ENCODE assay signal across 10 cellular contexts in the genomic region with DNA sequence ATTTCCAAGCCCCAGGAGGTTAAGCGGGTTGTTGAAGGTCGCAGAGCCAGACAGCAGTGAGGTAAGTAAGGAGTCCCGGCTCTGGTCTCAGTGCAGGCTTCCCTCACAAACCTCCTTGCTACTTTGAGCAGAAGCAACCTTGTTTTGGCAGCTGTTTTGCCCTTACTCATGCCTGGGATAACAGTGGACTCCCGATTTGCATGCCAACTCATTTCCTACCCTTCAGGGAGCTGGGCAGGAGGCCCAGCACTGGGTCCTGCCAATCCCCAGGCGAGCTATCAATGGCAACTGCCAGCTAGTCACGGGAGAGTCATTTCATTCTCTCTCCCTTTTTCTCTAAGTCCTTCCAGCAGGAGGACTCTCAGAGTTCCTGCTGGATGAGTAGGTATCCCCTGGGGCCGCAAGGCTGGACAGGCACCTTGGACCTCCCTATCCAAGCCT.
DNase-seq lines count a peak whose midpoint lies in the region; ATAC-seq and TF ChIP-seq lines count a peak whose summit lies in the region.
"Had no signal": no experiment of that assay in that cellular context is flagged by ENCODE, and none has a peak within 500 bp of the region (broad histone marks: within the 10 kb centered on the region; RNA-seq: fewer than 3 reads in every experiment).

No MANE protein-coding gene starts in this region.

- no peak for TF ChIP-seq RAD21 in IMR-90 (IDR thresholded peaks at IDR 0.05; ENCODE audit: low read length)

- H2BK120ac ChIP-seq in IMR-90 (ENCODE audit: low read depth, low read length) = peak overlapping the region; percentile 24; the same call in 1 of the 2 replicates

- peaks cover 0 to 5% (median 0%) of the 10 kb centered on the region in 5 experiments for H3K9me3 Mint-ChIP-seq in brain
- H3K9me3 Mint-ChIP-seq in stimulated activated naive CD8-positive, alpha-beta T cell treated with anti-CD3 and anti-CD28 coated beads, Interleukin-15, amount 100 ng/mL, for 72 hours = no peaks in the 10 kb centered on the region
- H3K9me3 Mint-ChIP-seq: T-cell had no signal

- in situ Hi-C loops in IMR-90 (cut with MboI; ENCODE audit: low sequenced_read_pairs) = no loop called here

- TF ChIP-seq POLR2A in IMR-90 (IDR thresholded peaks at IDR 0.05; ENCODE audit: low read depth, low read length) = no peak
- TF ChIP-seq POLR2A in thyroid gland (IDR thresholded peaks at IDR 0.05) = no peak

- no peak overlapping the region; the same call in 1 of the 2 replicates for H3K27ac ChIP-seq in IMR-90 (ENCODE audit: insufficient read depth, low read length)
- H3K27ac ChIP-seq in thyroid gland = peak overlapping the region; percentile 46 to 62 (median 49)

- H3K27ac Mint-ChIP-seq in brain = peak overlapping the region in 4 of 5 experiments; percentile 76 to 94 (median 90)
- H3K27ac Mint-ChIP-seq in stimulated activated naive CD8-positive, alpha-beta T cell treated with anti-CD3 and anti-CD28 coated beads, Interleukin-15, amount 100 ng/mL, for 72 hours = no peak overlapping the region
- H3K27ac Mint-ChIP-seq: T-cell had no signal

- no peak overlapping the region for H4K8ac ChIP-seq in IMR-90 (ENCODE audit: low read depth in 2 of 2, low read length in 2 of 2)

- H2AK9ac ChIP-seq in IMR-90 (replicated peaks; ENCODE audit: low read depth, low read length, poor library complexity) = peak overlapping the region; percentile 86

- no peaks in the 10 kb centered on the region for H3K36me3 ChIP-seq in IMR-90 (ENCODE audit: control insufficient read depth, insufficient read depth, low read length)
- no peaks in the 10 kb centered on the region for H3K36me3 ChIP-seq in thyroid gland

- H3K4me3 ChIP-seq in IMR-90 (ENCODE audit: insufficient read depth, low read depth, low read length) = no peak overlapping the region
- no peak overlapping the region for H3K4me3 ChIP-seq in thyroid gland (replicated peaks in 1 of 3)

- dilution Hi-C loops in IMR-90 (cut with HindIII; ENCODE audit: low sequenced_read_pairs, unreplicated experiment) = no loop called here

- no TSS peak for BruUV-seq in IMR-90 (replicated peaks; lab: Mats Ljungman, UMichigan)

- H3K56ac ChIP-seq in IMR-90 (ENCODE audit: extremely low read depth, insufficient read depth, low read length) = no peak overlapping the region

- H4K91ac ChIP-seq in IMR-90 (ENCODE audit: insufficient read depth, low read depth, low read length) = peak overlapping the region; percentile 8; the same call in 1 of the 2 replicates

- H3K27me3 ChIP-seq in IMR-90 (ENCODE audit: control insufficient read depth, insufficient read depth, low read length) (no peaks in the 10 kb centered on the region), thyroid gland (no peaks in the 10 kb centered on the region)

- DNase-seq in IMR-90 (peak; percentile 96), iPS-NIHi11 (ENCODE audit: low spot score) (peak; percentile 35), thyroid gland (peak; percentile 92 to 93), HEK293T (ENCODE audit: extremely low spot score) (no peak), GM19240 (ENCODE audit: insufficient read length, low spot score) (no peak)
- DNase-seq in stimulated activated naive CD8-positive, alpha-beta T cell treated with anti-CD3 and anti-CD28 coated beads, Interleukin-15, amount 100 ng/mL, for 72 hours = no peak
- DNase-seq: cortex of kidney, T-cell had no signal

- peak overlapping the region; percentile 70; the same call in 1 of the 2 replicates for H3K4ac ChIP-seq in IMR-90 (ENCODE audit: low read depth, low read length)

- H3K4me1 ChIP-seq in IMR-90 (ENCODE audit: control insufficient read depth, insufficient read depth, low read length) = peaks cover 16% of the 10 kb centered on the region
- H3K4me1 ChIP-seq in thyroid gland = peaks cover 15 to 32% of the 10 kb centered on the region in 2 donors

- no peaks in the 10 kb centered on the region for H3K36me3 Mint-ChIP-seq in brain
- H3K36me3 Mint-ChIP-seq: T-cell had no signal

- H4K5ac ChIP-seq in IMR-90 (ENCODE audit: low read depth, low read length) = no peak overlapping the region

- peak overlapping the region; percentile 29; the same call in 1 of the 2 replicates for H3K23ac ChIP-seq in IMR-90 (ENCODE audit: low read depth, low read length)

- peaks cover 3% of the 10 kb centered on the region; the same call in 1 of the 2 replicates for H4K20me1 ChIP-seq in IMR-90 (ENCODE audit: insufficient read depth, low read length)

- H2BK20ac ChIP-seq in IMR-90 (ENCODE audit: low read depth, low read length) = peak overlapping the region; percentile 36; the same call in 1 of the 2 replicates

- 0 out of 2 replicates have a peak overlapping the region, but pooled peaks have one; percentile 43 for H3K14ac ChIP-seq in IMR-90 (replicated peaks; ENCODE audit: low read depth, low read length)

- H3K4me1 Mint-ChIP-seq in brain = peaks cover 43% of the 10 kb centered on the region
- peaks cover 36% of the 10 kb centered on the region for H3K4me1 Mint-ChIP-seq in stimulated activated naive CD8-positive, alpha-beta T cell treated with anti-CD3 and anti-CD28 coated beads, Interleukin-15, amount 100 ng/mL, for 72 hours

- CTCF ChIA-PET in IMR-90 (lab: Yijun Ruan, JAX) = interaction anchor here (0.5 kb wide), 1 partner anchor 74 kb away, joined by 3 read pairs; no protein-coding TSS in a partner anchor
- CTCF ChIA-PET in HEK293T (lab: Yijun Ruan, JAX) = no interaction called here

- H2BK5ac ChIP-seq in IMR-90 (ENCODE audit: low read depth, low read length, poor library complexity, severe bottlenecking) = peak overlapping the region; percentile 57

- intact Hi-C loops in IMR-90 (cut with micrococcal nuclease) = loop anchor here (2.0 kb wide), 1 partner anchor 63 kb away; no protein-coding TSS in a partner anchor
- intact Hi-C loops in thyroid gland (cut with DNase I) = no loop called here

- no peak overlapping the region; the same call in 1 of the 2 replicates for H3K4me2 ChIP-seq in IMR-90 (ENCODE audit: low read depth, low read length)

- TF ChIP-seq CTCF in IMR-90 (conservative IDR thresholded peaks at IDR 0.05; ENCODE audit: low read depth, low read length) (peak; percentile 16; the same call in 1 of the 2 replicates), brain (conservative IDR thresholded peaks at IDR 0.05) (no peak), thyroid gland (IDR thresholded peaks at IDR 0.05) (peak in 3 of 6 experiments; percentile 19 to 37 (median 33))

- no peaks in the 10 kb centered on the region for H3K9me3 ChIP-seq in IMR-90 (ENCODE audit: control insufficient read depth, insufficient read depth, low read length)
- no peaks in the 10 kb centered on the region for H3K9me3 ChIP-seq in thyroid gland

- peak overlapping the region in 1 of 5 experiments; percentile 47 for H3K4me3 Mint-ChIP-seq in brain
- no peak overlapping the region for H3K4me3 Mint-ChIP-seq in stimulated activated naive CD8-positive, alpha-beta T cell treated with anti-CD3 and anti-CD28 coated beads, Interleukin-15, amount 100 ng/mL, for 72 hours
- H3K4me3 Mint-ChIP-seq: T-cell had no signal

- H3K9ac ChIP-seq in IMR-90 (ENCODE audit: low read depth, low read length) = no peak overlapping the region

- H3K27me3 Mint-ChIP-seq in brain = peaks cover 3% of the 10 kb centered on the region
- peaks cover 37% of the 10 kb centered on the region for H3K27me3 Mint-ChIP-seq in stimulated activated naive CD8-positive, alpha-beta T cell treated with anti-CD3 and anti-CD28 coated beads, Interleukin-15, amount 100 ng/mL, for 72 hours

- no peaks in the 10 kb centered on the region for H3K79me1 ChIP-seq in IMR-90 (ENCODE audit: low read depth in 1 of 2, low read length in 2 of 2)

- peak overlapping the region; percentile 25; the same call in 1 of the 2 replicates for H3K18ac ChIP-seq in IMR-90 (ENCODE audit: low read depth, low read length)

- peak; percentile 69 for ATAC-seq in IMR-90 (ENCODE audit: low read depth)
- ATAC-seq in GM18907 (IDR thresholded peaks at IDR 0.05; ENCODE audit: unreplicated experiment) = no peak
- ATAC-seq in stimulated activated naive CD8-positive, alpha-beta T cell treated with anti-CD3 and anti-CD28 coated beads, Interleukin-15, amount 100 ng/mL, for 72 hours = no peak
- ATAC-seq: T-cell had no signal

- H2AK5ac ChIP-seq in IMR-90 (ENCODE audit: low read depth, low read length) = 0 out of 2 replicates have a peak overlapping the region, but pooled peaks have one; percentile 29

- H3K9me1 ChIP-seq in IMR-90 (ENCODE audit: insufficient read depth, low read length) = peaks cover 6% of the 10 kb centered on the region

- H2AFZ ChIP-seq in IMR-90 (replicated peaks; ENCODE audit: low read length, poor library complexity) = peak overlapping the region; percentile 70

- WGBS in IMR-90 (ENCODE audit: extremely low coverage in 2 of 2, insufficient read length in 1 of 2), 2 experiments = 0% methylated on average over 1 of the region's 7 CpGs; no CpG with 5 or more reads in 1 of the 2 experiments
- 12 to 18% methylated on average over 7 of the region's 7 CpGs for WGBS in thyroid gland, 2 donors

- H2BK15ac ChIP-seq in IMR-90 (ENCODE audit: low read depth, low read length) = no peak overlapping the region

- POLR2A ChIA-PET in IMR-90 (lab: Charles Lee; ENCODE audit: unreplicated experiment) = no interaction called here
- POLR2A ChIA-PET in HEK293T (lab: Yijun Ruan, JAX) = no interaction called here

TF ChIP-seq in IMR-90, 13 proteins besides CTCF, POLR2A, EP300 and RAD21:
- TF ChIP-seq FOS (IDR thresholded peaks at IDR 0.05; ENCODE audit: low read depth, low read length) (peak; percentile 40; the same call in 1 of the 2 replicates), MAFK (IDR thresholded peaks at IDR 0.05; ENCODE audit: low read depth, low read length) (no peak), RCOR1 (IDR thresholded peaks at IDR 0.05; ENCODE audit: insufficient replicate concordance, low read length) (peak; percentile 22), BHLHE40 (IDR thresholded peaks at IDR 0.05; ENCODE audit: low read depth, low read length) (peak; percentile 94)

TF ChIP-seq in HEK293T, 16 proteins besides CTCF, POLR2A, EP300 and RAD21:
- TF ChIP-seq ARNT (IDR thresholded peaks at IDR 0.05) (no peak), BHLHE40 (IDR thresholded peaks at IDR 0.05; ENCODE audit: borderline replicate concordance) (no peak), ELF4 (IDR thresholded peaks at IDR 0.05) (no peak)
TF ChIP-seq in HEK293T: peak in this region for 0.

Comparison
In these comparisons a context has a peak if more than half of its experiments do, and no peak if none do; other contexts are left out.
1. DNase-seq: peak in IMR-90 (single experiment), iPS-NIHi11 (single experiment) and thyroid gland (2 of 2); none in HEK293T (single experiment), stimulated activated naive CD8-positive, alpha-beta T cell treated with anti-CD3 and anti-CD28 coated beads, Interleukin-15, amount 100 ng/mL, for 72 hours (0 of 2) and GM19240 (single experiment).
2. H3K27ac Mint-ChIP-seq: peak in brain (4 of 5); none in stimulated activated naive CD8-positive, alpha-beta T cell treated with anti-CD3 and anti-CD28 coated beads, Interleukin-15, amount 100 ng/mL, for 72 hours (0 of 2).